Comparison of ENCODE assay signal across 11 cellular contexts in the genomic region with DNA sequence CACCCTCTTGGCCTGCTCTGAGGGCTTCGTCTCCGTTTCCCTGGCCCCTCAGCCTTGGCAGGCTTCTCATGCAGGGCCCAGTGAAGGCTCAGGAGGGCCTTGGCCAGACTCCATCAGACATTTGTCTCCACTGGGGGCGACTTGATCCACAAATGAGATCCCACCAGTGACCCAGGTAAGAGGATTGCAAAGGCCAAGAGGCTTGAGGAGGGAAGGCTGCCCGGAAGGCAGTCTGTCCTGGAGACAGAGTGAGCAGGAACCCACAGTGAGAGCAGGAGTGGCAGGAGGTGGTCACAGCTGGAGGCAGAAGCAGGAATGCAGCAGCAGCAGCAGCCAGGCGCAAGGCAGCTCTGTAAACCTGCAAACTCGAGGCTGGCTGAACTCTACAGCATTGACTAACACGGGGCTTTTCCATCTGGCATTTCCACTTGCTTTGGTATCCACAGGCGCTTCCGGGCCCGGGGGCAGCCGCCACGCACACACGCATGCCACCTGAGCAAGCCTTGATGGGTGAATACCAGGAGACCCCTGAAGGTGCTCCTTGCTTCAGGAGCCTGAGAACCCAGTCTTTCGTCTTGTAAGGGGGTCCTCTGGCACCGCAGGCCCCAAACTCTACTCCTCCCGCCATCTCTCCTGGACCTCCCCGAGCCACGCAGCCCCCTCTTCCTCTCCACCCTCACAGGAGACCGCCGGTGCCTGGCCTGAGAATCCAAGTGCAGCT. TPM values are rescaled to one million over a fixed set of nuclear protein-coding genes. Genes with fewer than 3 reads are reported as not detected.
DNase-seq lines count a peak whose midpoint lies in the region; ATAC-seq and TF ChIP-seq lines count a peak whose summit lies in the region.
"Had no signal": no experiment of that assay in that cellular context is flagged by ENCODE, and none has a peak within 500 bp of the region (broad histone marks: within the 10 kb centered on the region; RNA-seq: fewer than 3 reads in every experiment).

No MANE protein-coding gene starts in this region.

- H3K4me1 ChIP-seq in NT2/D1 (ENCODE audit: insufficient read depth, insufficient read length) (peaks cover 23% of the 10 kb centered on the region), esophagus muscularis mucosa (peaks cover 43 to 81% (median 60%) of the 10 kb centered on the region in 4 donors), skeletal muscle satellite cell (ENCODE audit: control insufficient read depth, insufficient read depth, low read length) (peaks cover 41% of the 10 kb centered on the region)

- peak overlapping the region; percentile 84 for H3K4me2 ChIP-seq in skeletal muscle satellite cell (ENCODE audit: low read length)

- H3K27ac ChIP-seq in esophagus muscularis mucosa (replicated peaks in 1 of 4): peak overlapping the region in 3 of 4 donors; percentile 84 to 86 (median 85)

- intact Hi-C loops in esophagus muscularis mucosa (cut with DNase I): loop anchor here (5.0 to 10.0 kb wide), 2 partner anchors 44 to 367 kb away; no protein-coding TSS in a partner anchor

- peaks cover 38% of the 10 kb centered on the region for H3K36me3 ChIP-seq in NT2/D1 (ENCODE audit: insufficient read depth, insufficient read length, low read length)
- peaks cover 38 to 53% (median 49%) of the 10 kb centered on the region in 4 donors for H3K36me3 ChIP-seq in esophagus muscularis mucosa
- peaks cover 51% of the 10 kb centered on the region for H3K36me3 ChIP-seq in skeletal muscle satellite cell (ENCODE audit: insufficient read depth, low read length)

- no peak for ATAC-seq in GM19023 (IDR thresholded peaks at IDR 0.05; ENCODE audit: unreplicated experiment)
- ATAC-seq: left lung had no signal

- no peaks in the 10 kb centered on the region for H3K9me3 ChIP-seq in NT2/D1 (ENCODE audit: insufficient read depth, low read length)
- no peaks in the 10 kb centered on the region for H3K9me3 ChIP-seq in esophagus muscularis mucosa
- no peaks in the 10 kb centered on the region for H3K9me3 ChIP-seq in skeletal muscle satellite cell (replicated peaks; ENCODE audit: low read length)
- H3K9me3 ChIP-seq: adrenal gland, left lung, right atrium auricular region had no signal

- DNase-seq in EH (ENCODE audit: low read depth) (peak; percentile 61), NT2/D1 (ENCODE audit: low read depth, low spot score) (no peak), esophagus muscularis mucosa (ENCODE audit: extremely low spot score) (peak; percentile 82), medulla oblongata (ENCODE audit: extremely low spot score) (no peak), activated gamma-delta T cell treated with Interleukin-2 at 50 U/mL for 16 hours (no peak)
- DNase-seq: activated CD4-positive, CD25-positive, alpha-beta regulatory T cell; adrenal gland; left lung had no signal

- no peak for TF ChIP-seq CTCF in esophagus muscularis mucosa (IDR thresholded peaks at IDR 0.05)

- no peak for TF ChIP-seq EP300 in esophagus muscularis mucosa (IDR thresholded peaks at IDR 0.05)

- peak overlapping the region; percentile 32 for H3K9ac ChIP-seq in NT2/D1 (ENCODE audit: insufficient read length, low read depth)
- H3K9ac ChIP-seq in skeletal muscle satellite cell (ENCODE audit: low read depth, low read length): peak overlapping the region; percentile 88

- H3K27me3 ChIP-seq in NT2/D1 (ENCODE audit: insufficient read depth, insufficient read length) (no peaks in the 10 kb centered on the region), esophagus muscularis mucosa (no peaks in the 10 kb centered on the region), skeletal muscle satellite cell (ENCODE audit: control insufficient read depth, insufficient read depth, low read length) (no peaks in the 10 kb centered on the region)
- H3K27me3 ChIP-seq: adrenal gland, left lung, right atrium auricular region had no signal

- WGBS in esophagus muscularis mucosa: 77% methylated on average over 14 of the region's 20 CpGs

- TF ChIP-seq POLR2A in esophagus muscularis mucosa (IDR thresholded peaks at IDR 0.05; ENCODE audit: low read depth): no peak

- no peak overlapping the region for H3K4me3 ChIP-seq in NT2/D1 (ENCODE audit: insufficient read length, low read depth)
- H3K4me3 ChIP-seq in esophagus muscularis mucosa: no peak overlapping the region
- H3K4me3 ChIP-seq in skeletal muscle satellite cell (ENCODE audit: low read length): no peak overlapping the region
- H3K4me3 ChIP-seq: adrenal gland, left lung, right atrium auricular region had no signal

RNA-seq across cellular contexts. Expression of a gene that starts 14.7 kb away (rescaled TPM):
- total RNA-seq in esophagus muscularis mucosa: 100 to 1,000 TPM; 132 to 205 (median 190) TPM
- total RNA-seq in skeletal muscle satellite cell (2012; rRNA removed): 103 and 123 TPM in 2 replicates

RNA-seq across cellular contexts. Expression of a gene that starts 48.0 kb away (rescaled TPM):
- not detected for total RNA-seq in esophagus muscularis mucosa
- not detected in 2 replicates for total RNA-seq in skeletal muscle satellite cell (2012; rRNA removed)
- total RNA-seq: adrenal gland, left lung, right atrium auricular region had no signal

Comparison
In these comparisons a context has a peak if more than half of its experiments do, and no peak if none do; other contexts are left out.
1. DNase-seq: peak in EH (single experiment) and esophagus muscularis mucosa (single experiment); none in NT2/D1 (single experiment), medulla oblongata (single experiment) and activated gamma-delta T cell treated with Interleukin-2 at 50 U/mL for 16 hours (single experiment).